ENCODE assay signal across 9 cellular contexts in genomic region chr20:32574296-32575226, GRCh38. TPM values are rescaled to one million over a fixed set of nuclear protein-coding genes. Genes with fewer than 3 reads are reported as not detected.
A peak's percentile ranks its signal among the peaks of the same experiment; 100 is the strongest.
DNase-seq lines count a peak whose midpoint lies in the region; ATAC-seq and TF ChIP-seq lines count a peak whose summit lies in the region.
"Had no signal": no experiment of that assay in that cellular context is flagged by ENCODE, and none has a peak within 500 bp of the region (broad histone marks: within the 10 kb centered on the region; RNA-seq: fewer than 3 reads in every experiment).

No MANE protein-coding gene starts in this region.

- intact Hi-C loops in dorsolateral prefrontal cortex (cut with DNase I), result no loop called here

- peak overlapping the region; percentile 65 for H3K18ac ChIP-seq in trophoblast cell (ENCODE audit: low read length)

- H2BK5ac ChIP-seq in trophoblast cell (ENCODE audit: low read depth, low read length, poor library complexity), result no peak overlapping the region

- no peaks in the 10 kb centered on the region for H3K36me3 ChIP-seq in trophoblast cell (ENCODE audit: control insufficient read depth in 1 of 2, insufficient read depth in 2 of 2, low read length in 2 of 2)
- no peaks in the 10 kb centered on the region for H3K36me3 ChIP-seq in MM.1S (replicated peaks; ENCODE audit: insufficient read depth, low read length)
- H3K36me3 ChIP-seq: neutrophil had no signal

- H3K9me3 ChIP-seq in trophoblast cell (ENCODE audit: insufficient read depth, low read depth, low read length), result peaks cover 2% of the 10 kb centered on the region
- no peaks in the 10 kb centered on the region for H3K9me3 ChIP-seq in MM.1S (replicated peaks; ENCODE audit: insufficient read depth, low read length)
- H3K9me3 ChIP-seq: neutrophil had no signal

- no peak overlapping the region for H4K12ac ChIP-seq in trophoblast cell (ENCODE audit: low read depth, low read length)

- no peaks in the 10 kb centered on the region for H3F3A ChIP-seq in MM.1S (ENCODE audit: insufficient read depth, low read length)

- H3K9me2 ChIP-seq in MM.1S (replicated peaks; ENCODE audit: insufficient read depth, low read length), result no peaks in the 10 kb centered on the region

- peak overlapping the region in 44 of 59 donors; percentile 6 to 77 (median 54) for H3K27ac ChIP-seq in dorsolateral prefrontal cortex
- H3K27ac ChIP-seq in trophoblast cell (ENCODE audit: low read depth, low read length), result no peak overlapping the region
- no peak overlapping the region for H3K27ac ChIP-seq in MM.1S (ENCODE audit: low read length)
- H3K27ac ChIP-seq: neutrophil had no signal

- H3K4me2 ChIP-seq in trophoblast cell (ENCODE audit: low read length), result no peak overlapping the region
- H3K4me2 ChIP-seq in MM.1S (ENCODE audit: low read depth, low read length), result no peak overlapping the region

- DNase-seq in SIG-M5 treated with dmso at 0.1 percent for 504 hours (lab: John Stamatoyannopoulos, UW; ENCODE audit: unreplicated experiment), result peak; percentile 87
- no peak for DNase-seq in SIG-M5 (lab: John Stamatoyannopoulos, UW)
- DNase-seq in dorsolateral prefrontal cortex, result peak in 4 of 10 donors; percentile 50 to 78 (median 63)
- DNase-seq in trophoblast cell, result peak; percentile 35 to 49
- DNase-seq in MM.1S, result no peak
- no peak for DNase-seq in pons (ENCODE audit: low spot score)

- H2BK120ac ChIP-seq in trophoblast cell (ENCODE audit: insufficient read depth, low read length, poor library complexity), result peak overlapping the region; percentile 37

- H2AK5ac ChIP-seq in trophoblast cell (ENCODE audit: low read length), result peak overlapping the region; percentile 80

- no peaks in the 10 kb centered on the region for H3K27me3 ChIP-seq in dorsolateral prefrontal cortex
- H3K27me3 ChIP-seq in trophoblast cell (ENCODE audit: insufficient read depth, low read length), result no peaks in the 10 kb centered on the region
- H3K27me3 ChIP-seq in MM.1S (replicated peaks; ENCODE audit: insufficient read depth, low read length), result peaks cover 2% of the 10 kb centered on the region; the same call in 1 of the 2 replicates

- H3K9ac ChIP-seq in trophoblast cell (ENCODE audit: low read length) (no peak overlapping the region), MM.1S (ENCODE audit: low read length) (no peak overlapping the region)

- TF ChIP-seq CTCF in dorsolateral prefrontal cortex (IDR thresholded peaks at IDR 0.05 in 54 of 56, conservative IDR thresholded peaks at IDR 0.05 in 2 of 56; ENCODE audit: low read depth in 1 of 56, partially characterized antibody in 56 of 56) (no peak), MM.1S (IDR thresholded peaks at IDR 0.05; ENCODE audit: low read length) (no peak)

- peak overlapping the region; percentile 46 for H2BK12ac ChIP-seq in trophoblast cell (ENCODE audit: low read length)

- H4K20me1 ChIP-seq in MM.1S (ENCODE audit: insufficient read depth, low read length), result no peaks in the 10 kb centered on the region

- H3K4me3 ChIP-seq in dorsolateral prefrontal cortex, result no peak overlapping the region
- no peak overlapping the region for H3K4me3 ChIP-seq in trophoblast cell (ENCODE audit: low read depth, low read length)
- no peak overlapping the region for H3K4me3 ChIP-seq in MM.1S (ENCODE audit: low read length)

- H4K8ac ChIP-seq in trophoblast cell (ENCODE audit: low read depth, low read length), result peak overlapping the region; percentile 55

- H3K23ac ChIP-seq in trophoblast cell (ENCODE audit: low read length), result no peak overlapping the region

- H3K4me1 ChIP-seq in trophoblast cell (ENCODE audit: control insufficient read depth in 1 of 2, insufficient read depth in 2 of 2, low read length in 2 of 2) (peaks cover 5 to 6% of the 10 kb centered on the region in 2 experiments), MM.1S (ENCODE audit: low read length) (no peaks in the 10 kb centered on the region)

- H3K14ac ChIP-seq in trophoblast cell (ENCODE audit: low read length), result peak overlapping the region; percentile 81

- H4K91ac ChIP-seq in trophoblast cell (ENCODE audit: low read depth, low read length), result peak overlapping the region; percentile 82

- H2AFZ ChIP-seq in trophoblast cell (ENCODE audit: insufficient read depth, low read length, poor library complexity) (no peak overlapping the region), MM.1S (ENCODE audit: low read length) (no peak overlapping the region)

- H3K79me2 ChIP-seq in trophoblast cell (ENCODE audit: control insufficient read depth, insufficient read depth, low read length, poor library complexity) (no peaks in the 10 kb centered on the region), MM.1S (ENCODE audit: low read length) (no peaks in the 10 kb centered on the region)

- WGBS in trophoblast cell (ENCODE audit: extremely low coverage, insufficient coverage, insufficient read length), result no CpG with 5 or more reads among the region's 34 CpGs

- peaks cover 5% of the 10 kb centered on the region for H3K79me1 ChIP-seq in trophoblast cell (ENCODE audit: low read length)

- ATAC-seq in SK-N-SH treated with all-trans-retinoic acid at 6 μM for 48 hours (peak; percentile 87), HG03520 (IDR thresholded peaks at IDR 0.05; ENCODE audit: unreplicated experiment) (no peak)

- no peak overlapping the region for H3K4ac ChIP-seq in trophoblast cell (ENCODE audit: low read depth, low read length)

TF ChIP-seq in SK-N-SH treated with all-trans-retinoic acid at 6 μM for 48 hours, 23 proteins besides CTCF, POLR2A, EP300 and RAD21 (continues in another document):
- TF ChIP-seq CREB5 (CRISPR knock-in tag; IDR thresholded peaks at IDR 0.05; ENCODE audit: low read depth) (no peak), ZNF565 (CRISPR knock-in tag; conservative IDR thresholded peaks at IDR 0.05; ENCODE audit: low read depth) (no peak), CSDC2 (CRISPR knock-in tag; IDR thresholded peaks at IDR 0.05) (no peak), OSR1 (CRISPR knock-in tag; IDR thresholded peaks at IDR 0.05) (no peak), ESRRG (CRISPR knock-in tag; IDR thresholded peaks at IDR 0.05) (no peak), TCF4 (CRISPR knock-in tag; IDR thresholded peaks at IDR 0.05; ENCODE audit: borderline replicate concordance) (no peak), ZNF70 (CRISPR knock-in tag; IDR thresholded peaks at IDR 0.05) (no peak), ZFP30 (CRISPR knock-in tag; IDR thresholded peaks at IDR 0.05) (no peak), ZC3H10 (CRISPR knock-in tag; IDR thresholded peaks at IDR 0.05) (no peak), RARB (CRISPR knock-in tag; IDR thresholded peaks at IDR 0.05) (no peak), ARNTL (CRISPR knock-in tag; IDR thresholded peaks at IDR 0.05; ENCODE audit: borderline replicate concordance, low read depth) (no peak), PATZ1 (CRISPR knock-in tag; IDR thresholded peaks at IDR 0.05; ENCODE audit: borderline replicate concordance) (no peak), GLIS3 (CRISPR knock-in tag; IDR thresholded peaks at IDR 0.05) (no peak), BACH2 (CRISPR knock-in tag; IDR thresholded peaks at IDR 0.05; ENCODE audit: borderline replicate concordance) (no peak), ZFP3 (CRISPR knock-in tag; IDR thresholded peaks at IDR 0.05) (no peak)

RNA-seq across cellular contexts. Expression of gene NOL4L, which starts 10.6 kb away (rescaled TPM):
- total RNA-seq in dorsolateral prefrontal cortex, result 10 to 100 TPM; 29.4 to 56.2 (median 42.8) TPM
- 38.6 and 40.8 TPM in 2 replicates for polyA plus RNA-seq in trophoblast cell (2013)

Comparison
In these comparisons a context has a peak if more than half of its experiments do, and no peak if none do; other contexts are left out.
1. DNase-seq: peak in SIG-M5 treated with dmso at 0.1 percent for 504 hours (single experiment) and trophoblast cell (2 of 2); none in SIG-M5 (single experiment), MM.1S (single experiment) and pons (single experiment).
2. H3K27ac ChIP-seq: peak in dorsolateral prefrontal cortex (44 of 59); none in trophoblast cell (single experiment) and MM.1S (single experiment).